In genomic region chr10:11874568-11875182, GRCh38 we compare ENCODE assay signal across 8 cellular contexts. TPM values are rescaled to one million over a fixed set of nuclear protein-coding genes. Genes with fewer than 3 reads are reported as not detected.
DNase-seq lines count a peak whose midpoint lies in the region; TF ChIP-seq lines count a peak whose summit lies in the region.

No MANE protein-coding gene starts in this region.

- H3K4me3 Mint-ChIP-seq in CD8-positive, alpha-beta memory T cell = peak overlapping the region in 2 of 7 donors; percentile 10 to 15
- H3K4me3 Mint-ChIP-seq in glutamatergic neuron (ENCODE audit: unreplicated experiment) = no peak overlapping the region

- no peak overlapping the region for H3K4me3 ChIP-seq in CD8-positive, alpha-beta memory T cell (ENCODE audit: low read length)

- no peaks in the 10 kb centered on the region for H3K27me3 ChIP-seq in CD8-positive, alpha-beta memory T cell (ENCODE audit: insufficient read depth, low read length, poor library complexity, severe bottlenecking)

- POLR2A ChIA-PET in CD8-positive, alpha-beta memory T cell (lab: Charles Lee) = no interaction called here

- peak overlapping the region in 3 of 8 donors; percentile 17 to 46 (median 41) for H3K27ac Mint-ChIP-seq in CD8-positive, alpha-beta memory T cell
- H3K27ac Mint-ChIP-seq in glutamatergic neuron (ENCODE audit: unreplicated experiment) = no peak overlapping the region

- CTCF ChIA-PET in CD8-positive, alpha-beta memory T cell (lab: Charles Lee) = interaction anchor here (0.8 to 1.2 kb wide), 2 partner anchors 112 to 159 kb away, joined by 3 read pairs; no protein-coding TSS in a partner anchor

- no peak overlapping the region for H3K27ac ChIP-seq in CD8-positive, alpha-beta memory T cell (ENCODE audit: low read depth, low read length)

- TF ChIP-seq CTCF in glutamatergic neuron (IDR thresholded peaks at IDR 0.05; ENCODE audit: partially characterized antibody, unreplicated experiment) = no peak

- H3K4me1 Mint-ChIP-seq in CD8-positive, alpha-beta memory T cell = peaks cover 18 to 42% (median 33%) of the 10 kb centered on the region in 3 donors
- peaks cover 1% of the 10 kb centered on the region for H3K4me1 Mint-ChIP-seq in glutamatergic neuron (ENCODE audit: low read depth, unreplicated experiment)

- H3K36me3 ChIP-seq in CD8-positive, alpha-beta memory T cell (ENCODE audit: insufficient read depth, low read length) = no peaks in the 10 kb centered on the region

- DNase-seq in CD8-positive, alpha-beta memory T cell = peak in 4 of 5 donors; percentile 19 to 57 (median 38)
- peak; percentile 85 for DNase-seq in HuH-7.5 (ENCODE audit: low spot score)
- peak; percentile 52 for DNase-seq in activated T-cell treated with anti-CD3 and anti-CD28 coated beads for 24 hours (ENCODE audit: low read depth)
- DNase-seq in glutamatergic neuron = peak; percentile 55
- DNase-seq in renal cortical epithelial cell (ENCODE audit: low read depth) = peak; percentile 69
- no peak for DNase-seq in NCI-H1092 treated with DMSO at 0.1 percent for 48 hours (lab: John Stamatoyannopoulos, UW)
- DNase-seq in NOMO-1 treated with DMSO at 0.1 percent for 48 hours (lab: John Stamatoyannopoulos, UW; ENCODE audit: unreplicated experiment) = no peak
- DNase-seq in germinal center (ENCODE audit: low spot score) = no peak

- peaks cover 26% of the 10 kb centered on the region for H3K4me1 ChIP-seq in CD8-positive, alpha-beta memory T cell (ENCODE audit: insufficient read depth, low read length)

- H3K36me3 Mint-ChIP-seq in CD8-positive, alpha-beta memory T cell = no peaks in the 10 kb centered on the region
- H3K36me3 Mint-ChIP-seq in glutamatergic neuron (ENCODE audit: unreplicated experiment) = no peaks in the 10 kb centered on the region

- no peaks in the 10 kb centered on the region for H3K9me3 ChIP-seq in CD8-positive, alpha-beta memory T cell (ENCODE audit: low read length)

- no peaks in the 10 kb centered on the region for H3K9me3 Mint-ChIP-seq in CD8-positive, alpha-beta memory T cell
- H3K9me3 Mint-ChIP-seq in glutamatergic neuron (ENCODE audit: unreplicated experiment) = no peaks in the 10 kb centered on the region

- peaks cover 0 to 3% of the 10 kb centered on the region in 2 donors for H3K27me3 Mint-ChIP-seq in CD8-positive, alpha-beta memory T cell
- peaks cover 6% of the 10 kb centered on the region for H3K27me3 Mint-ChIP-seq in glutamatergic neuron (ENCODE audit: unreplicated experiment)

RNA-seq across cellular contexts. Expression of gene PROSER2, which starts 51.5 kb away (rescaled TPM):
- 1 to 10 TPM; 1.5 to 2.4 TPM for total RNA-seq in CD8-positive, alpha-beta memory T cell
- polyA plus RNA-seq in CD8-positive, alpha-beta memory T cell = 1.7 TPM
- total RNA-seq in glutamatergic neuron (ENCODE audit: unreplicated experiment) = not detected
- 60.9 and 84.9 TPM in 2 replicates for total RNA-seq in renal cortical epithelial cell

Comparison
In these comparisons a context has a peak if more than half of its experiments do, and no peak if none do; other contexts are left out.
1. DNase-seq: peak in CD8-positive, alpha-beta memory T cell (4 of 5), HuH-7.5 (single experiment), activated T-cell treated with anti-CD3 and anti-CD28 coated beads for 24 hours (single experiment), glutamatergic neuron (single experiment) and renal cortical epithelial cell (single experiment); none in NCI-H1092 treated with DMSO at 0.1 percent for 48 hours (single experiment), NOMO-1 treated with DMSO at 0.1 percent for 48 hours (single experiment) and germinal center (single experiment).
2. RNA of gene PROSER2, which starts 51.5 kb away (total RNA-seq): 60.9 to 84.9 TPM in renal cortical epithelial cell; 1.5 to 2.4 TPM in CD8-positive, alpha-beta memory T cell and not detected in glutamatergic neuron (single experiment); every median in the first group is over 10 times any median in the second.